In the genomic region with DNA sequence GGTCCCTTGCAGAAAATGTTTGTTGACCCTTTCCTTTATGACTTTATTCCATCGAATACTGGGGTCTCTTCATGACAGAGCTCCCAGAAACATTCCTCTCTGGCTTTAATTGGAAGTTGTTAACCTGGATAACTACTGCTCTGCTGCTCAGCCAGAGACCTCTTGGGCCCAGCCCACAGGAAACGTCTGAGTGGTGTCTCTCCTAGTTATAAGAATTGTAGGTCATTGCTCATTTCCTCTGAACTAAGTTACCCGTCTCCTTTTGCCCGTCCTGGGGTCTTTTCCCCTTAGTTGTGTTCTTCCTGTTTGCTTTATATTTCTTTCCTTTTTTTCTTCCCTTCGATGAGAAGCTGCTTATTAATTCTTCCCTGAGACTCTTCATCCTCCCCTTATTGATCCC, we compare ENCODE assay signal across 18 cellular contexts. TPM values are rescaled to one million over a fixed set of nuclear protein-coding genes. Genes with fewer than 3 reads are reported as not detected.
DNase-seq lines count a peak whose midpoint lies in the region; ATAC-seq and TF ChIP-seq lines count a peak whose summit lies in the region.
"Had no signal": no experiment of that assay in that cellular context is flagged by ENCODE, and none has a peak within 500 bp of the region (broad histone marks: within the 10 kb centered on the region; RNA-seq: fewer than 3 reads in every experiment).

No MANE protein-coding gene starts in this region.

- no peak overlapping the region for H4K91ac ChIP-seq in H9 (ENCODE audit: insufficient read length, low read depth, low read length)

- CTCF ChIA-PET in CD4-positive, alpha-beta memory T cell (lab: Charles Lee; ENCODE audit: partially characterized antibody), result interaction anchor here (0.8 to 2.8 kb wide), 2 partner anchors 14 to 29 kb away, joined by 3 to 8 read pairs; no protein-coding TSS in a partner anchor
- CTCF ChIA-PET in activated CD8-positive, alpha-beta T cell treated with anti-CD3 and anti-CD28 coated beads, Interleukin-2, amount 10 ng/mL, durations not matched to agents 7 days and 5 days (lab: Charles Lee), result interaction anchor here (2.3 kb wide), 2 partner anchors 8 to 29 kb away, joined by 7 to 9 read pairs; a partner anchor contains a TSS

- H3K4me2 ChIP-seq in H9 (ENCODE audit: insufficient read depth, insufficient read length, low read length), result no peak overlapping the region
- H3K4me2 ChIP-seq: neural progenitor cell had no signal

- H3K4me1 ChIP-seq in CD4-positive, alpha-beta memory T cell (ENCODE audit: insufficient read depth, low read length), result peaks cover 22% of the 10 kb centered on the region
- peaks cover 4% of the 10 kb centered on the region for H3K4me1 ChIP-seq in H9 (ENCODE audit: insufficient read depth, low read length)
- H3K4me1 ChIP-seq: BE2C, testis had no signal

- no peak overlapping the region for H2AK5ac ChIP-seq in H9 (ENCODE audit: insufficient read length, low read length)

- WGBS in H9 (ENCODE audit: extremely low coverage, insufficient read length, low lambda C conversion rate), result no CpG with 5 or more reads among the region's 5 CpGs

- no peak overlapping the region for H3K9ac ChIP-seq in H9 (ENCODE audit: extremely low read depth, insufficient read length, low read length)
- H3K9ac ChIP-seq: neural progenitor cell had no signal

- H3K79me2 ChIP-seq in H9 (ENCODE audit: insufficient read depth, low read length), result peaks cover 2% of the 10 kb centered on the region; the same call in 1 of the 2 replicates

- no peaks in the 10 kb centered on the region for H3K27me3 ChIP-seq in CD4-positive, alpha-beta memory T cell (ENCODE audit: insufficient read depth, low read length)
- no peaks in the 10 kb centered on the region for H3K27me3 ChIP-seq in H9 (ENCODE audit: insufficient read depth, low read length)
- H3K27me3 ChIP-seq: BE2C, neural progenitor cell, testis had no signal

- no peak overlapping the region for H4K8ac ChIP-seq in H9 (replicated peaks; ENCODE audit: insufficient read length, low read depth, low read length)

- peaks cover 36 to 68% (median 55%) of the 10 kb centered on the region in 4 donors for H3K4me1 Mint-ChIP-seq in CD4-positive, alpha-beta memory T cell
- H3K4me1 Mint-ChIP-seq in H9, result peaks cover 41 to 50% of the 10 kb centered on the region in 2 experiments
- H3K4me1 Mint-ChIP-seq in activated CD8-positive, alpha-beta T cell treated with anti-CD3 and anti-CD28 coated beads, Interleukin-2, amount 10 ng/mL, durations not matched to agents 7 days and 5 days (ENCODE audit: low read depth), result peaks cover 29% of the 10 kb centered on the region

- no peak overlapping the region for H2BK5ac ChIP-seq in H9 (ENCODE audit: insufficient read length, low read length)

- peaks cover 2 to 20% of the 10 kb centered on the region in 2 donors for H3K36me3 Mint-ChIP-seq in CD4-positive, alpha-beta memory T cell
- H3K36me3 Mint-ChIP-seq in H9 (ENCODE audit: insufficient read depth in 1 of 3, low read depth in 3 of 3), result peaks cover 2 to 8% (median 3%) of the 10 kb centered on the region in 3 experiments; a peak in 6 of 7 replicates
- peaks cover 17% of the 10 kb centered on the region for H3K36me3 Mint-ChIP-seq in activated CD8-positive, alpha-beta T cell treated with anti-CD3 and anti-CD28 coated beads, Interleukin-2, amount 10 ng/mL, durations not matched to agents 7 days and 5 days (ENCODE audit: low read depth)

- H3K9me3 ChIP-seq in CD4-positive, alpha-beta memory T cell (ENCODE audit: control insufficient read depth in 1 of 2, low read length in 2 of 2), result no peaks in the 10 kb centered on the region
- no peaks in the 10 kb centered on the region for H3K9me3 ChIP-seq in H9 (ENCODE audit: control insufficient read depth, low read depth, low read length)
- H3K9me3 ChIP-seq: BE2C, testis had no signal

- no peak overlapping the region for H2BK12ac ChIP-seq in H9 (ENCODE audit: insufficient read length, low read depth, low read length)

- no peak overlapping the region for H3K4ac ChIP-seq in H9 (ENCODE audit: low read depth, low read length)

- peak overlapping the region in 5 of 7 donors; percentile 33 to 79 (median 54) for H3K27ac Mint-ChIP-seq in CD4-positive, alpha-beta memory T cell
- peak overlapping the region; percentile 0 to 68 (median 17); a peak in 5 of 7 replicates for H3K27ac Mint-ChIP-seq in H9
- peak overlapping the region; percentile 85 for H3K27ac Mint-ChIP-seq in activated CD8-positive, alpha-beta T cell treated with anti-CD3 and anti-CD28 coated beads, Interleukin-2, amount 10 ng/mL, durations not matched to agents 7 days and 5 days
- H3K27ac Mint-ChIP-seq: neural progenitor cell had no signal

- no peak overlapping the region for H2BK120ac ChIP-seq in H9 (ENCODE audit: low read depth, low read length, poor library complexity, severe bottlenecking)

- H4K5ac ChIP-seq in H9 (ENCODE audit: insufficient read length, low read depth, low read length), result no peak overlapping the region

- H3K18ac ChIP-seq in H9 (ENCODE audit: insufficient read length, low read depth, low read length), result no peak overlapping the region

- H3K4me3 ChIP-seq in CD4-positive, alpha-beta memory T cell (ENCODE audit: low read length in 2 of 2), result no peak overlapping the region
- no peak overlapping the region for H3K4me3 ChIP-seq in fibroblast of pulmonary artery (replicated peaks; ENCODE audit: low read depth, low read length)
- H3K4me3 ChIP-seq in coronary artery, result no peak overlapping the region
- H3K4me3 ChIP-seq: neural progenitor cell, testis had no signal

- POLR2A ChIA-PET in CD4-positive, alpha-beta memory T cell (lab: Charles Lee; ENCODE audit: partially characterized antibody), result interaction anchor here (0.7 to 2.5 kb wide), 3 partner anchors 9 to 97 kb away, joined by 3 to 14 read pairs (median 4); a partner anchor contains a TSS
- POLR2A ChIA-PET in activated CD8-positive, alpha-beta T cell treated with anti-CD3 and anti-CD28 coated beads, Interleukin-2, amount 10 ng/mL, durations not matched to agents 7 days and 5 days (lab: Charles Lee), result no interaction called here

- H3K23ac ChIP-seq in H9 (ENCODE audit: insufficient read length, low read depth, low read length), result no peak overlapping the region

- no peak overlapping the region for H3K56ac ChIP-seq in H9 (ENCODE audit: insufficient read length, low read depth, low read length)

- ATAC-seq in activated CD8-positive, alpha-beta T cell treated with anti-CD3 and anti-CD28 coated beads, Interleukin-2, amount 10 ng/mL, durations not matched to agents 7 days and 5 days, result peak; percentile 74
- ATAC-seq in GM18870 (IDR thresholded peaks at IDR 0.05; ENCODE audit: unreplicated experiment), result no peak
- ATAC-seq in GM21367 (IDR thresholded peaks at IDR 0.05; ENCODE audit: unreplicated experiment), result no peak

- no peaks in the 10 kb centered on the region for H3K9me3 Mint-ChIP-seq in CD4-positive, alpha-beta memory T cell
- no peaks in the 10 kb centered on the region; a peak in 1 of 5 replicates for H3K9me3 Mint-ChIP-seq in H9
- peaks cover 3% of the 10 kb centered on the region for H3K9me3 Mint-ChIP-seq in activated CD8-positive, alpha-beta T cell treated with anti-CD3 and anti-CD28 coated beads, Interleukin-2, amount 10 ng/mL, durations not matched to agents 7 days and 5 days (ENCODE audit: insufficient read depth)

- no peaks in the 10 kb centered on the region for H4K20me1 ChIP-seq in H9 (ENCODE audit: control insufficient read depth, insufficient read depth, insufficient read length)

- H2AFZ ChIP-seq in H9 (ENCODE audit: low read length), result no peak overlapping the region
- H2AFZ ChIP-seq: neural progenitor cell had no signal

- no peak overlapping the region for H2BK15ac ChIP-seq in H9 (ENCODE audit: low read depth, low read length)

- no peaks in the 10 kb centered on the region for H3K79me1 ChIP-seq in H9 (ENCODE audit: insufficient read depth, low read depth, low read length, poor library complexity, severe bottlenecking)

- H3K23me2 ChIP-seq in H9 (ENCODE audit: insufficient read length, low read depth, low read length, poor library complexity, severe bottlenecking), result no peaks in the 10 kb centered on the region

- H3K36me3 ChIP-seq in CD4-positive, alpha-beta memory T cell (ENCODE audit: insufficient read depth, low read length), result no peaks in the 10 kb centered on the region
- H3K36me3 ChIP-seq: BE2C, neural progenitor cell had no signal

- intact Hi-C loops in CD4-positive, alpha-beta memory T cell (cut with micrococcal nuclease), result no loop called here

- no peak overlapping the region for H3K14ac ChIP-seq in H9 (ENCODE audit: insufficient read depth, low read length)

- no peaks in the 10 kb centered on the region for H3K27me3 Mint-ChIP-seq in CD4-positive, alpha-beta memory T cell
- no peaks in the 10 kb centered on the region for H3K27me3 Mint-ChIP-seq in H9 (ENCODE audit: low read depth)
- no peaks in the 10 kb centered on the region for H3K27me3 Mint-ChIP-seq in activated CD8-positive, alpha-beta T cell treated with anti-CD3 and anti-CD28 coated beads, Interleukin-2, amount 10 ng/mL, durations not matched to agents 7 days and 5 days (ENCODE audit: low read depth)

- H3K27ac ChIP-seq in CD4-positive, alpha-beta memory T cell (ENCODE audit: low read depth, low read length), result no peak overlapping the region
- H3K27ac ChIP-seq in H9 (ENCODE audit: insufficient read length, low read depth, low read length) (no peak overlapping the region), coronary artery (no peak overlapping the region)
- H3K27ac ChIP-seq: neural progenitor cell, testis had no signal

- H3T11ph ChIP-seq in H9 (ENCODE audit: low read length), result no peak overlapping the region

- H3K4me3 Mint-ChIP-seq in CD4-positive, alpha-beta memory T cell, result peak overlapping the region in 6 of 8 donors; percentile 12 to 70 (median 42)
- no peak overlapping the region for H3K4me3 Mint-ChIP-seq in H9
- H3K4me3 Mint-ChIP-seq in activated CD8-positive, alpha-beta T cell treated with anti-CD3 and anti-CD28 coated beads, Interleukin-2, amount 10 ng/mL, durations not matched to agents 7 days and 5 days, result peak overlapping the region; percentile 52
- H3K4me3 Mint-ChIP-seq: neural progenitor cell had no signal

- no peak for DNase-seq in CD4-positive, alpha-beta memory T cell
- DNase-seq in H9 (no peak), fibroblast of pulmonary artery (ENCODE audit: low read depth) (peak; percentile 13), coronary artery (ENCODE audit: low spot score) (no peak)
- DNase-seq in activated CD8-positive, alpha-beta T cell treated with anti-CD3 and anti-CD28 coated beads, Interleukin-2, amount 10 ng/mL, durations not matched to agents 7 days and 5 days, result peak; percentile 48
- DNase-seq in stimulated activated naive CD4-positive, alpha-beta T cell (lab: John Stamatoyannopoulos, UW), result no peak
- DNase-seq: amygdala, BE2C, DMS79, GOT3, NCI-H1436, NCI-H226, SHP77 treated with DMSO at 0.1 percent for 48 hours, T-helper 9 cell, testis had no signal

- TF ChIP-seq CTCF in H9 (conservative IDR thresholded peaks at IDR 0.05), result no peak
- no peak for TF ChIP-seq CTCF in fibroblast of pulmonary artery (IDR thresholded peaks at IDR 0.05; ENCODE audit: low read length, missing control alignments)
- no peak for TF ChIP-seq CTCF in coronary artery (IDR thresholded peaks at IDR 0.05)

- no peak overlapping the region for H2BK20ac ChIP-seq in H9 (ENCODE audit: low read depth, low read length, poor library complexity, severe bottlenecking)

RNA-seq across cellular contexts. Expression of a gene that starts 9.0 kb away (rescaled TPM):
- total RNA-seq in CD4-positive, alpha-beta memory T cell, result 10 to 100 TPM; 16.5 to 18.3 TPM
- 10 to 100 TPM; 14.5 to 21.3 TPM for polyA plus RNA-seq in CD4-positive, alpha-beta memory T cell
- total RNA-seq in H9 (2021), result 17.7 and 18.9 TPM in 2 replicates
- total RNA-seq in activated CD8-positive, alpha-beta T cell treated with anti-CD3 and anti-CD28 coated beads, Interleukin-2, amount 10 ng/mL, durations not matched to agents 7 days and 5 days, result 10 to 100 TPM; 11.0 to 11.6 TPM

Comparison
In these comparisons a context has a peak if more than half of its experiments do, and no peak if none do; other contexts are left out.
1. DNase-seq: peak in activated CD8-positive, alpha-beta T cell treated with anti-CD3 and anti-CD28 coated beads, Interleukin-2, amount 10 ng/mL, durations not matched to agents 7 days and 5 days (single experiment) and fibroblast of pulmonary artery (single experiment); none in CD4-positive, alpha-beta memory T cell (0 of 5), H9 (single experiment), coronary artery (single experiment) and stimulated activated naive CD4-positive, alpha-beta T cell (0 of 6).
2. H3K27ac Mint-ChIP-seq: peak in every context shown above with its lines; median percentile 85 in activated CD8-positive, alpha-beta T cell treated with anti-CD3 and anti-CD28 coated beads, Interleukin-2, amount 10 ng/mL, durations not matched to agents 7 days and 5 days; 54 in CD4-positive, alpha-beta memory T cell; 17 in H9.
3. H3K4me3 Mint-ChIP-seq: peak in CD4-positive, alpha-beta memory T cell (6 of 8) and activated CD8-positive, alpha-beta T cell treated with anti-CD3 and anti-CD28 coated beads, Interleukin-2, amount 10 ng/mL, durations not matched to agents 7 days and 5 days (single experiment); none in H9 (0 of 2).